Comparison of ENCODE assay signal across 8 cellular contexts in the genomic region with DNA sequence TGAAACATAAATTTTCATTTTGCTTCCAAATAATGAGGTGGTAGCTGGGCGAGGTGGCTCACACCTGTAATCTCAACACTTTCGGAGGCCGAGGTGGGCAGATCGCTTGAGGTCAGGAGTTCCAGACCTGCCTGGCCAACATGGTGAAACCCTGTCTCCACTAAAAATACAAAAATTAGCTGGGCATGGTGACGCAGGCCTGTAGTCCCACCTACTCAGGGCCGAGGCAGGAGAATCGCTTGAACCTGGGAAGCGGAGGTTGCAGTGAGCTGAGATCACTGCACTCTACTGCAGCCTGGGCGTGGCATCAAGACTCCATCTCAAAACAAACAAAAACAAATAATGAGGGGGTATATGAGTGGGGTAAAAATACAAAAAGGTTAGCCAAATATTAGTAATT. TPM values are rescaled to one million over a fixed set of nuclear protein-coding genes. Genes with fewer than 3 reads are reported as not detected.
DNase-seq lines count a peak whose midpoint lies in the region; ATAC-seq and TF ChIP-seq lines count a peak whose summit lies in the region.
"Not testable (repeated sequence)": the region's sequence is repeated elsewhere in the genome, so short reads cannot be mapped to it uniquely, and the experiment has no call there.

No MANE protein-coding gene starts in this region.

- not testable (repeated sequence) for H3K9me2 ChIP-seq in PC-9 (ENCODE audit: insufficient read depth)

- H2AFZ ChIP-seq in PC-9: not testable (repeated sequence)

- CTCF ChIA-PET in BJ (lab: Yijun Ruan, JAX) (interaction anchor here (0.6 kb wide), 1 partner anchor 231 kb away, joined by 3 read pairs; no protein-coding TSS in a partner anchor), PC-9 (lab: Charles Lee) (interaction anchor here (0.6 kb wide), 1 partner anchor 344 kb away, joined by 5 read pairs; a partner anchor contains a TSS)
- CTCF ChIA-PET in naive thymus-derived CD4-positive, alpha-beta T cell (lab: Charles Lee): not testable (repeated sequence)

- H3K27ac ChIP-seq in PC-9, cardiac muscle cell: not testable (repeated sequence)
- H3K27ac ChIP-seq in naive thymus-derived CD4-positive, alpha-beta T cell (ENCODE audit: low read depth, low read length): peak overlapping the region; percentile 86

- H3K36me3 Mint-ChIP-seq in activated T-cell treated with anti-CD3 and anti-CD28 coated beads, Interleukin-2, amount 50 U/mL, for 4 hours (ENCODE audit: insufficient read depth); stimulated activated memory B cell treated with anti-CD40 and anti-IgM and Interleukin-4, amounts not matched to agents 10 μg/mL and 1 μg/mL and 100 μg/mL, for 72 hours: not testable (repeated sequence)
- H3K36me3 Mint-ChIP-seq in naive thymus-derived CD4-positive, alpha-beta T cell: peaks cover 0 to 18% (median 6%) of the 10 kb centered on the region in 5 donors

- peak overlapping the region; percentile 73 to 100 (median 99) for H3K27ac Mint-ChIP-seq in naive thymus-derived CD4-positive, alpha-beta T cell
- H3K27ac Mint-ChIP-seq in stimulated activated memory B cell treated with anti-CD40 and anti-IgM and Interleukin-4, amounts not matched to agents 10 μg/mL and 1 μg/mL and 100 μg/mL, for 72 hours: peak overlapping the region; percentile 96

- H3K4me1 ChIP-seq in PC-9 (replicated peaks; ENCODE audit: insufficient read depth): peaks cover 16% of the 10 kb centered on the region
- not testable (repeated sequence) for H3K4me1 ChIP-seq in cardiac muscle cell (ENCODE audit: low read depth)
- peaks cover 31 to 33% of the 10 kb centered on the region in 2 donors for H3K4me1 ChIP-seq in naive thymus-derived CD4-positive, alpha-beta T cell (ENCODE audit: control insufficient read depth in 2 of 2, insufficient read depth in 2 of 2, low read length in 2 of 2)

- H3K9me3 ChIP-seq in PC-9 (ENCODE audit: insufficient read depth, low read depth); cardiac muscle cell (ENCODE audit: low read depth); naive thymus-derived CD4-positive, alpha-beta T cell (ENCODE audit: control insufficient read depth in 2 of 3, low read length in 3 of 3): not testable (repeated sequence)

- H3K79me2 ChIP-seq in PC-9 (ENCODE audit: low read depth): peaks cover 39% of the 10 kb centered on the region

- not testable (repeated sequence) for H3K36me3 ChIP-seq in BJ (ENCODE audit: control insufficient read depth, insufficient read depth, low read length)
- H3K36me3 ChIP-seq in PC-9 (ENCODE audit: low read depth) (peaks cover 18% of the 10 kb centered on the region), cardiac muscle cell (peaks cover 12% of the 10 kb centered on the region)
- peaks cover 8 to 38% (median 18%) of the 10 kb centered on the region in 3 experiments for H3K36me3 ChIP-seq in naive thymus-derived CD4-positive, alpha-beta T cell (ENCODE audit: control insufficient read depth in 2 of 3, insufficient read depth in 3 of 3, low read length in 3 of 3)

- intact Hi-C loops in PC-9 (cut with micrococcal nuclease; ENCODE audit: unreplicated experiment): loop anchor here (2.0 to 5.0 kb wide), 3 partner anchors 167 to 345 kb away; a partner anchor contains a TSS
- intact Hi-C loops in naive thymus-derived CD4-positive, alpha-beta T cell (cut with micrococcal nuclease): loop anchor here (1.0 to 5.0 kb wide), 7 partner anchors 56 to 787 kb away; a partner anchor contains a TSS

- TF ChIP-seq CTCF in BJ (IDR thresholded peaks at IDR 0.05; ENCODE audit: insufficient read depth, low read depth, low read length); HFF-Myc (IDR thresholded peaks at IDR 0.05; ENCODE audit: low read depth, low read length, missing control alignments); PC-9 (conservative IDR thresholded peaks at IDR 0.05); choroid plexus epithelial cell (conservative IDR thresholded peaks at IDR 0.05; ENCODE audit: low read depth, low read length); cardiac muscle cell (IDR thresholded peaks at IDR 0.05; ENCODE audit: low read depth, low read length): not testable (repeated sequence)

- not testable (repeated sequence) for H4K20me1 ChIP-seq in PC-9 (ENCODE audit: insufficient read depth)

- H3F3A ChIP-seq in PC-9 (ENCODE audit: insufficient read depth, low read depth): peaks cover 18% of the 10 kb centered on the region

- peaks cover 23% of the 10 kb centered on the region for H3K4me1 Mint-ChIP-seq in activated T-cell treated with anti-CD3 and anti-CD28 coated beads, Interleukin-2, amount 50 U/mL, for 4 hours (ENCODE audit: low read depth)
- peaks cover 8 to 33% (median 19%) of the 10 kb centered on the region in 7 donors for H3K4me1 Mint-ChIP-seq in naive thymus-derived CD4-positive, alpha-beta T cell
- peaks cover 19% of the 10 kb centered on the region for H3K4me1 Mint-ChIP-seq in stimulated activated memory B cell treated with anti-CD40 and anti-IgM and Interleukin-4, amounts not matched to agents 10 μg/mL and 1 μg/mL and 100 μg/mL, for 72 hours

- ATAC-seq in activated T-cell treated with anti-CD3 and anti-CD28 coated beads, Interleukin-2, amount 50 U/mL, for 4 hours; naive thymus-derived CD4-positive, alpha-beta T cell; stimulated activated memory B cell treated with anti-CD40 and anti-IgM and Interleukin-4, amounts not matched to agents 10 μg/mL and 1 μg/mL and 100 μg/mL, for 72 hours: not testable (repeated sequence)

- H3K4me3 ChIP-seq in BJ (ENCODE audit: low read depth, low read length): peak overlapping the region; percentile 78
- peak overlapping the region; percentile 79 for H3K4me3 ChIP-seq in HFF-Myc (replicated peaks; ENCODE audit: low read depth, low read length)
- H3K4me3 ChIP-seq in PC-9: peak overlapping the region; percentile 73
- H3K4me3 ChIP-seq in choroid plexus epithelial cell (ENCODE audit: low read depth, low read length): peak overlapping the region; percentile 96
- peak overlapping the region; percentile 84 for H3K4me3 ChIP-seq in cardiac muscle cell
- H3K4me3 ChIP-seq in naive thymus-derived CD4-positive, alpha-beta T cell (ENCODE audit: low read length): peak overlapping the region; percentile 92

- H3K4me2 ChIP-seq in PC-9: peak overlapping the region; percentile 82

- DNase-seq in BJ (ENCODE audit: low read depth); HFF-Myc (ENCODE audit: extremely low read depth, low read depth); PC-9; activated T-cell treated with anti-CD3 and anti-CD28 coated beads, Interleukin-2, amount 50 U/mL, for 4 hours; choroid plexus epithelial cell (ENCODE audit: low read depth); cardiac muscle cell (ENCODE audit: low read depth in 1 of 2, low spot score in 1 of 2); naive thymus-derived CD4-positive, alpha-beta T cell: not testable (repeated sequence)

- peak overlapping the region; percentile 98 for H3K4me3 Mint-ChIP-seq in activated T-cell treated with anti-CD3 and anti-CD28 coated beads, Interleukin-2, amount 50 U/mL, for 4 hours
- H3K4me3 Mint-ChIP-seq in naive thymus-derived CD4-positive, alpha-beta T cell: peak overlapping the region in 8 of 10 donors; percentile 96 to 100 (median 98)
- peak overlapping the region; percentile 87 for H3K4me3 Mint-ChIP-seq in stimulated activated memory B cell treated with anti-CD40 and anti-IgM and Interleukin-4, amounts not matched to agents 10 μg/mL and 1 μg/mL and 100 μg/mL, for 72 hours

- H3K27me3 ChIP-seq in BJ (ENCODE audit: control insufficient read depth, insufficient read depth, low read length); PC-9 (ENCODE audit: insufficient read depth, low read depth); cardiac muscle cell; naive thymus-derived CD4-positive, alpha-beta T cell (ENCODE audit: control insufficient read depth in 2 of 2, insufficient read depth in 2 of 2, low read length in 2 of 2): not testable (repeated sequence)

- H3K27me3 Mint-ChIP-seq in activated T-cell treated with anti-CD3 and anti-CD28 coated beads, Interleukin-2, amount 50 U/mL, for 4 hours (ENCODE audit: low read depth); naive thymus-derived CD4-positive, alpha-beta T cell; stimulated activated memory B cell treated with anti-CD40 and anti-IgM and Interleukin-4, amounts not matched to agents 10 μg/mL and 1 μg/mL and 100 μg/mL, for 72 hours: not testable (repeated sequence)

- BruUV-seq in PC-9 (replicated peaks; lab: Mats Ljungman, UMichigan): not testable (repeated sequence)

- POLR2A ChIA-PET in BJ (lab: Charles Lee); PC-9 (lab: Charles Lee; ENCODE audit: unreplicated experiment): not testable (repeated sequence)
- POLR2A ChIA-PET in naive thymus-derived CD4-positive, alpha-beta T cell (lab: Charles Lee): interaction anchor here (1.8 to 5.5 kb wide), 4 partner anchors 14 to 52 kb away, joined by 5 to 54 read pairs (median 20); a partner anchor contains a TSS

- H3K9me3 Mint-ChIP-seq in activated T-cell treated with anti-CD3 and anti-CD28 coated beads, Interleukin-2, amount 50 U/mL, for 4 hours; naive thymus-derived CD4-positive, alpha-beta T cell; stimulated activated memory B cell treated with anti-CD40 and anti-IgM and Interleukin-4, amounts not matched to agents 10 μg/mL and 1 μg/mL and 100 μg/mL, for 72 hours: not testable (repeated sequence)

RNA-seq across cellular contexts. Expression of a gene that starts 1.1 kb away (rescaled TPM):
- polyA plus RNA-seq in BJ (2011; rRNA removed): 24.4 and 34.0 TPM in 2 replicates
- polyA minus RNA-seq in BJ (2011; rRNA and poly(A)+ RNA removed): 13.8 and 16.3 TPM in 2 replicates
- 101 and 106 TPM in 2 replicates for total RNA-seq in PC-9 (2021)
- total RNA-seq in activated T-cell treated with anti-CD3 and anti-CD28 coated beads, Interleukin-2, amount 50 U/mL, for 4 hours: 100 to 1,000 TPM; 149 to 159 (median 159) TPM
- 40.7 and 41.2 TPM in 2 replicates for total RNA-seq in cardiac muscle cell
- polyA plus RNA-seq in cardiac muscle cell: 63.8 and 77.3 TPM in 2 replicates
- total RNA-seq in naive thymus-derived CD4-positive, alpha-beta T cell: 100 to 1,000 TPM; 105 to 171 (median 137) TPM
- polyA plus RNA-seq in naive thymus-derived CD4-positive, alpha-beta T cell: 10 to 100 TPM; 65.0 to 66.7 TPM

RNA-seq across cellular contexts. Expression of a gene that starts 31.3 kb away (rescaled TPM):
- polyA plus RNA-seq in BJ (2011; rRNA removed) (53.7 and 56.8 TPM in 2 replicates), cardiac muscle cell (71.8 and 93.6 TPM in 2 replicates)
- 13.7 and 28.7 TPM in 2 replicates for polyA minus RNA-seq in BJ (2011; rRNA and poly(A)+ RNA removed)
- total RNA-seq in PC-9 (2021) (165 and 187 TPM in 2 replicates), cardiac muscle cell (92.9 and 114 TPM in 2 replicates)
- 100 to 1,000 TPM; 154 to 173 (median 172) TPM for total RNA-seq in activated T-cell treated with anti-CD3 and anti-CD28 coated beads, Interleukin-2, amount 50 U/mL, for 4 hours
- total RNA-seq in naive thymus-derived CD4-positive, alpha-beta T cell: 100 to 1,000 TPM in 3 of 5 experiments, 10 to 100 TPM in 2; 88.0 to 124 (median 100) TPM
- polyA plus RNA-seq in naive thymus-derived CD4-positive, alpha-beta T cell: 10 to 100 TPM; 53.2 to 67.3 TPM
